ENCODE assay signal across 9 cellular contexts in genomic region chr9:131773911-131774379, GRCh38. TPM values are rescaled to one million over a fixed set of nuclear protein-coding genes. Genes with fewer than 3 reads are reported as not detected.
DNase-seq lines count a peak whose midpoint lies in the region; ATAC-seq and TF ChIP-seq lines count a peak whose summit lies in the region.
"Had no signal": no experiment of that assay in that cellular context is flagged by ENCODE, and none has a peak within 500 bp of the region (broad histone marks: within the 10 kb centered on the region; RNA-seq: fewer than 3 reads in every experiment).

No MANE protein-coding gene starts in this region.

- no peaks in the 10 kb centered on the region for H3K79me2 ChIP-seq in mammary epithelial cell (ENCODE audit: insufficient read depth, low read length)

- CTCF ChIA-PET in mammary epithelial cell (lab: Charles Lee; ENCODE audit: low non-redundant PET): no interaction called here

- no peak overlapping the region for H3K4me2 ChIP-seq in mammary epithelial cell (ENCODE audit: insufficient read depth, low read depth, low read length)

- H3K27ac ChIP-seq in mammary epithelial cell (ENCODE audit: insufficient read depth, low read depth, low read length) (no peak overlapping the region), lung (ENCODE audit: low read depth in 1 of 2, low read length in 1 of 2) (no peak overlapping the region)
- H3K27ac ChIP-seq: C4-2B had no signal

- 8% methylated on average over 5 of the region's 6 CpGs for WGBS in mammary epithelial cell (ENCODE audit: low coverage, missing lambda C conversion rate)
- WGBS in lung, 2 donors: 21 to 27% methylated on average over 6 of the region's 6 CpGs

- H3K27me3 ChIP-seq in mammary epithelial cell (ENCODE audit: insufficient read depth, low read length): no peaks in the 10 kb centered on the region
- H3K27me3 ChIP-seq in lung (ENCODE audit: control insufficient read depth, insufficient read depth): peaks cover 6% of the 10 kb centered on the region

- intact Hi-C loops in mammary epithelial cell (cut with micrococcal nuclease): loop anchor here (1.0 kb wide), 1 partner anchor 25 kb away; no protein-coding TSS in a partner anchor

- H3K36me3 ChIP-seq in mammary epithelial cell (ENCODE audit: insufficient read depth, low read length) (no peaks in the 10 kb centered on the region), lung (ENCODE audit: control insufficient read depth in 2 of 2, insufficient read depth in 2 of 2, low read length in 2 of 2) (no peaks in the 10 kb centered on the region)

- H3K4me1 ChIP-seq in mammary epithelial cell (ENCODE audit: insufficient read depth, low read length): no peaks in the 10 kb centered on the region
- H3K4me1 ChIP-seq in lung (ENCODE audit: control insufficient read depth in 2 of 2, insufficient read depth in 2 of 2, low read length in 2 of 2): no peaks in the 10 kb centered on the region

- no peaks in the 10 kb centered on the region for H3K9me3 ChIP-seq in mammary epithelial cell (replicated peaks; ENCODE audit: insufficient read depth, low read length)
- H3K9me3 ChIP-seq in lung (ENCODE audit: control insufficient read depth in 2 of 2, insufficient read depth in 1 of 2, low read length in 1 of 2): peaks cover 0 to 8% of the 10 kb centered on the region in 2 donors

- no peak overlapping the region for H2AFZ ChIP-seq in mammary epithelial cell (ENCODE audit: low read depth, low read length)

- dilution Hi-C loops in mammary epithelial cell (cut with HindIII; ENCODE audit: low sequenced_read_pairs): no loop called here

- BruUV-seq in mammary epithelial cell (replicated peaks; lab: Mats Ljungman, UMichigan): no TSS peak

- peak; percentile 63 for DNase-seq in activated CD8-positive, alpha-beta memory T cell treated with anti-CD3 and anti-CD28 coated beads for 24 hours
- no peak for DNase-seq in activated CD8-positive, alpha-beta memory T cell treated with anti-CD3 and anti-CD28 coated beads, Interleukin-2, amount 50 U/mL, for 4 hours
- DNase-seq in NCI-H774 (lab: John Stamatoyannopoulos, UW) (peak; percentile 6), mammary epithelial cell (peak; percentile 47), lung (ENCODE audit: low spot score) (peak; percentile 31), NCI-H1105 (lab: John Stamatoyannopoulos, UW) (no peak), T-helper 9 cell (no peak)

- no peaks in the 10 kb centered on the region for H4K20me1 ChIP-seq in mammary epithelial cell (ENCODE audit: insufficient read depth, low read length)

- no peak for ATAC-seq in lung (ENCODE audit: insufficient read depth, low FRiP score)
- ATAC-seq in HG02588 (IDR thresholded peaks at IDR 0.05; ENCODE audit: unreplicated experiment): no peak

- H3K4me3 ChIP-seq in mammary epithelial cell (replicated peaks in 1 of 3; ENCODE audit: insufficient read depth in 1 of 3, low read depth in 2 of 3, low read length in 3 of 3) (no peak overlapping the region), lung (no peak overlapping the region)

- H3K9ac ChIP-seq in mammary epithelial cell (ENCODE audit: insufficient read depth, low read length): no peak overlapping the region

- in situ Hi-C loops in mammary epithelial cell (cut with MboI; ENCODE audit: low sequenced_read_pairs in 2 of 2): no loop called here

- TF ChIP-seq CTCF in mammary epithelial cell (conservative IDR thresholded peaks at IDR 0.05 in 1 of 2, IDR thresholded peaks at IDR 0.05 in 1 of 2; ENCODE audit: extremely low read depth in 1 of 2, insufficient read depth in 1 of 2, low read depth in 1 of 2, low read length in 2 of 2) (no peak), lung (IDR thresholded peaks at IDR 0.05; ENCODE audit: control extremely low read depth, extremely low read depth) (no peak)

RNA-seq across cellular contexts. Expression of gene RAPGEF1, which starts 34.1 kb away (rescaled TPM):
- total RNA-seq in mammary epithelial cell: 10 to 100 TPM; 41.7 to 51.3 TPM
- polyA plus RNA-seq in mammary epithelial cell: 22.8 TPM
- polyA minus RNA-seq in mammary epithelial cell: 29.1 TPM
- 100 to 1,000 TPM in 1 of 2 donors, 10 to 100 TPM in 1; 56.8 to 134 TPM for total RNA-seq in lung
- 10 to 100 TPM; 38.9 to 53.3 TPM for polyA plus RNA-seq in lung

Comparison
In these comparisons a context has a peak if more than half of its experiments do, and no peak if none do; other contexts are left out.
1. DNase-seq: peak in activated CD8-positive, alpha-beta memory T cell treated with anti-CD3 and anti-CD28 coated beads for 24 hours (single experiment), NCI-H774 (single experiment), mammary epithelial cell (single experiment) and lung (single experiment); none in activated CD8-positive, alpha-beta memory T cell treated with anti-CD3 and anti-CD28 coated beads, Interleukin-2, amount 50 U/mL, for 4 hours (single experiment), NCI-H1105 (single experiment) and T-helper 9 cell (single experiment).